ENCODE assay signal across 29 cellular contexts in the genomic region with DNA sequence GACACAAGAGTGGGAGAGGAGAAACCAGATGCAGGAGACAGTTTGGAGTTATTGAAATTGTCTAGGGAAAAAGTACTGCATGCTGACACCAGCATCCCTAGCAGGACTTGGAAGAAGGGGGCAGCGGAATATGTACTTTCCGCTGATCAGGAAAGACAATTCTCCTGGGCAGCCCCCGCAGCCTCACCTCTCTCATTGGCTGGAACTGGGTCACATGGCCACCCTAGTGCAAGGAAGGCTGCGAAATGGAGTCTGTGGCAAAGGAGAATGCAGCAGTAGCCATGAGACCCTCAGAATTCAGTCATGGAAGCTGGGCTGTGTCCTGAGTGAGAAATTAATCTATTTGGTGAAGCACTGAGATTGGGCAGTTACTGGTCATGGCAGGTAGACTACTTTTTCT.
"Had no signal": no experiment of that assay in that cellular context is flagged by ENCODE, and none has a peak within 500 bp of the region (broad histone marks: within the 10 kb centered on the region; RNA-seq: fewer than 3 reads in every experiment).

No MANE protein-coding gene starts in this region.

- H3K27ac ChIP-seq: neural progenitor cell, ovary, parathyroid adenoma, psoas muscle, right lobe of liver, sigmoid colon, stomach, suprapubic skin, testis, tibial artery, transverse colon, upper lobe of left lung, vagina had no signal

- H3K27me3 ChIP-seq: neural progenitor cell, ovary, right lobe of liver, sigmoid colon, suprapubic skin, testis, transverse colon, upper lobe of left lung, vagina had no signal

- H3K4me3 Mint-ChIP-seq: natural killer cell; nephron; neural progenitor cell; stimulated activated effector memory CD8-positive, alpha-beta T cell treated with anti-CD3 and anti-CD28 coated beads, Interleukin-12 subunit alpha, Interleukin-12 subunit beta, amount 100 ng/mL, for 72 hours; stimulated activated naive B cell treated with anti-CD40 and anti-IgM and Interleukin-4, amounts not matched to agents 10 μg/mL and 1 μg/mL and 100 μg/mL, for 72 hours; stimulated activated naive CD8-positive, alpha-beta T cell treated with anti-CD3 and anti-CD28 coated beads, Interleukin-15, Interleukin-2, amounts not matched to agents 100 ng/mL and 50 ng/mL, for 24 hours had no signal

- H3K4me1 Mint-ChIP-seq: stimulated activated effector memory CD8-positive, alpha-beta T cell treated with anti-CD3 and anti-CD28 coated beads, Interleukin-12 subunit alpha, Interleukin-12 subunit beta, amount 100 ng/mL, for 72 hours had no signal

- H3K36me3 Mint-ChIP-seq: natural killer cell; neural progenitor cell; stimulated activated effector memory CD8-positive, alpha-beta T cell treated with anti-CD3 and anti-CD28 coated beads, Interleukin-12 subunit alpha, Interleukin-12 subunit beta, amount 100 ng/mL, for 72 hours; stimulated activated naive B cell treated with anti-CD40 and anti-IgM and Interleukin-4, amounts not matched to agents 10 μg/mL and 1 μg/mL and 100 μg/mL, for 72 hours had no signal

- H3K4me1 ChIP-seq: parathyroid adenoma, psoas muscle, right lobe of liver, testis, tibial artery had no signal

- DNase-seq: natural killer cell; occipital lobe; ovary; posterior cingulate gyrus; psoas muscle; right cardiac atrium; right lobe of liver; sigmoid colon; small intestine; stimulated activated CD4-positive, alpha-beta T cell treated with anti-CD3 and anti-CD28 coated beads, Interleukin-15, amount 100 ng/mL, for 24 hours; stimulated activated CD4-positive, alpha-beta T cell treated with anti-CD3 and anti-CD28 coated beads, Interleukin-2, amount 100 ng/mL, for 24 hours; stimulated activated CD4-positive, alpha-beta T cell treated with anti-CD3 and anti-CD28 coated beads, Interleukin-2, amount 100 ng/mL, for 48 hours; stimulated activated CD4-positive, alpha-beta T cell treated with anti-CD3 and anti-CD28 coated beads, Interleukin-4, amount 100 ng/mL, for 24 hours; stimulated activated naive B cell treated with anti-CD40 and anti-IgM and Interleukin-4, amounts not matched to agents 10 μg/mL and 1 μg/mL and 100 μg/mL, for 72 hours; stimulated activated naive CD4-positive, alpha-beta T cell treated with Interleukin-2 at 50 U/mL for 16 hours; stomach; testis; tibial artery; transverse colon; upper lobe of left lung had no signal

- H3K4me2 ChIP-seq: neural progenitor cell had no signal

- FAIRE-seq: small intestine, urothelium cell line had no signal

- H3K9ac ChIP-seq: neural progenitor cell, parathyroid adenoma had no signal

- H3K4me3 ChIP-seq: neural progenitor cell, ovary, psoas muscle, right lobe of liver, sigmoid colon, stomach, suprapubic skin, testis, tibial artery, transverse colon, upper lobe of left lung, vagina had no signal

- H2AFZ ChIP-seq: neural progenitor cell, parathyroid adenoma had no signal

- H3K36me3 ChIP-seq: neural progenitor cell, ovary, right lobe of liver, sigmoid colon, stomach, suprapubic skin, tibial artery, transverse colon, upper lobe of left lung, vagina had no signal

- H3K9me3 ChIP-seq: psoas muscle, right lobe of liver, sigmoid colon, stomach, suprapubic skin, testis, tibial artery, transverse colon, upper lobe of left lung, vagina had no signal

- H3K9me3 Mint-ChIP-seq: natural killer cell; nephron; neural progenitor cell; stimulated activated effector memory CD8-positive, alpha-beta T cell treated with anti-CD3 and anti-CD28 coated beads, Interleukin-12 subunit alpha, Interleukin-12 subunit beta, amount 100 ng/mL, for 72 hours had no signal

- H3K79me2 ChIP-seq: parathyroid adenoma had no signal

- ATAC-seq: natural killer cell; psoas muscle; right cardiac atrium; right lobe of liver; stimulated activated effector memory CD8-positive, alpha-beta T cell treated with anti-CD3 and anti-CD28 coated beads, Interleukin-12 subunit alpha, Interleukin-12 subunit beta, amount 100 ng/mL, for 72 hours; stimulated activated naive B cell treated with anti-CD40 and anti-IgM and Interleukin-4, amounts not matched to agents 10 μg/mL and 1 μg/mL and 100 μg/mL, for 72 hours had no signal

- H3K27ac Mint-ChIP-seq: natural killer cell; nephron; neural progenitor cell; progenitor cell of endocrine pancreas; stimulated activated effector memory CD8-positive, alpha-beta T cell treated with anti-CD3 and anti-CD28 coated beads, Interleukin-12 subunit alpha, Interleukin-12 subunit beta, amount 100 ng/mL, for 72 hours; stimulated activated naive B cell treated with anti-CD40 and anti-IgM and Interleukin-4, amounts not matched to agents 10 μg/mL and 1 μg/mL and 100 μg/mL, for 72 hours; stimulated activated naive CD8-positive, alpha-beta T cell treated with anti-CD3 and anti-CD28 coated beads, Interleukin-15, Interleukin-2, amounts not matched to agents 100 ng/mL and 50 ng/mL, for 24 hours had no signal
